Comparison of ENCODE assay signal across 8 cellular contexts in the genomic region with DNA sequence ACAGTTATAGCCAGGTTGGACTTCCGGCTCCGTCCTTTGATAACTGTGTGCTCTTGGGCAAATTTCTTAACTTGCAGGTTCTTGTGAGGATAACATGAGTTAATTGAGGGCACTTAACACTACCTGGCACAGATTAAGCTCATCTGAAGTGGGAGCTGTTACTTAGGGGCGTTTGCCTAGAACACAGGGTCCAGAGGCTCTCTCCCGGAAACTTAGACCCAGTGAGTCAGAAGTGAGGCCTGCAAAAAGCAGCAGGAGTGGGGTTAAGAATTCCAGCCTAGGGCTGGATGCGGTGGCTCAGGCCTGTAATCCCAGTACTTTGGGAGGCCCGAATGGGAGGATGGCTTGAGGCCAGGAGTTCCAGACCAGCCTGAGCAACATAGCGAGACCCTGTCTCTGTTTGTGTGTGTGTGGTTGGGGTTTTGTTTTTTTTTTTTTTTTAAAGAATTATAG. TPM values are rescaled to one million over a fixed set of nuclear protein-coding genes. Genes with fewer than 3 reads are reported as not detected.
A peak's percentile ranks its signal among the peaks of the same experiment; 100 is the strongest.
DNase-seq lines count a peak whose midpoint lies in the region; ATAC-seq and TF ChIP-seq lines count a peak whose summit lies in the region.

No MANE protein-coding gene starts in this region.

- H3K4me1 ChIP-seq in lower lobe of right lung (peaks cover 93% of the 10 kb centered on the region), urinary bladder (ENCODE audit: insufficient read depth) (peaks cover 5% of the 10 kb centered on the region)

- DNase-seq in activated naive CD4-positive, alpha-beta T cell treated with anti-CD3 and anti-CD28 coated beads, Interleukin-2, amount 10 ng/mL, durations not matched to agents 7 days and 5 days, result no peak
- no peak for DNase-seq in activated naive CD4-positive, alpha-beta T cell treated with anti-CD3 and anti-CD28 coated beads, Interleukin-2, amount 50 U/mL, for 16 hours
- peak; percentile 82 for DNase-seq in astrocyte of the hippocampus (ENCODE audit: low read depth, low spot score)
- peak; percentile 62 for DNase-seq in lower lobe of right lung
- DNase-seq in NCI-H2107 (lab: John Stamatoyannopoulos, UW), result no peak

- peaks cover 28% of the 10 kb centered on the region for H3K36me3 ChIP-seq in lower lobe of right lung
- no peaks in the 10 kb centered on the region for H3K36me3 ChIP-seq in urinary bladder (ENCODE audit: insufficient read depth)

- H3K4me3 ChIP-seq in lower lobe of right lung (peak overlapping the region; percentile 79), urinary bladder (ENCODE audit: low read depth, low read length) (peak overlapping the region; percentile 67)

- ATAC-seq in lower lobe of right lung (peak; percentile 69 to 70), GM19455 (IDR thresholded peaks at IDR 0.05; ENCODE audit: unreplicated experiment) (no peak), GM18498 (IDR thresholded peaks at IDR 0.05; ENCODE audit: unreplicated experiment) (no peak)

- H3K27me3 ChIP-seq in lower lobe of right lung (ENCODE audit: low read depth), result no peaks in the 10 kb centered on the region

- TF ChIP-seq CTCF in lower lobe of right lung (IDR thresholded peaks at IDR 0.05), result no peak

- no peaks in the 10 kb centered on the region for H3K27me3 Mint-ChIP-seq in activated naive CD4-positive, alpha-beta T cell treated with anti-CD3 and anti-CD28 coated beads, Interleukin-2, amount 10 ng/mL, durations not matched to agents 7 days and 5 days

- CTCF ChIA-PET in activated naive CD4-positive, alpha-beta T cell treated with anti-CD3 and anti-CD28 coated beads, Interleukin-2, amount 10 ng/mL, durations not matched to agents 7 days and 5 days (lab: Charles Lee), result interaction anchor here (7.8 to 9.2 kb wide), 2 partner anchors 14 to 27 kb away, joined by 59 to 103 read pairs; partner anchors contain the start of gene MAZ

- intact Hi-C loops in lower lobe of right lung (cut with DNase I), result no loop called here

- peaks cover 86% of the 10 kb centered on the region for H3K4me1 Mint-ChIP-seq in activated naive CD4-positive, alpha-beta T cell treated with anti-CD3 and anti-CD28 coated beads, Interleukin-2, amount 10 ng/mL, durations not matched to agents 7 days and 5 days

- peaks cover 47% of the 10 kb centered on the region for H3K36me3 Mint-ChIP-seq in activated naive CD4-positive, alpha-beta T cell treated with anti-CD3 and anti-CD28 coated beads, Interleukin-2, amount 10 ng/mL, durations not matched to agents 7 days and 5 days

- H3K4me3 Mint-ChIP-seq in activated naive CD4-positive, alpha-beta T cell treated with anti-CD3 and anti-CD28 coated beads, Interleukin-2, amount 10 ng/mL, durations not matched to agents 7 days and 5 days, result peak overlapping the region; percentile 92

- 43% methylated on average over 7 of the region's 7 CpGs for whole genome bisulfite sequencing in urinary bladder

- no peaks in the 10 kb centered on the region for H3K9me3 ChIP-seq in lower lobe of right lung

- peak overlapping the region; percentile 89 for H3K27ac ChIP-seq in lower lobe of right lung
- peak overlapping the region; percentile 77 for H3K27ac ChIP-seq in urinary bladder (ENCODE audit: low read depth)

- H3K27ac Mint-ChIP-seq in activated naive CD4-positive, alpha-beta T cell treated with anti-CD3 and anti-CD28 coated beads, Interleukin-2, amount 10 ng/mL, durations not matched to agents 7 days and 5 days, result peak overlapping the region; percentile 95

- H3K9me3 Mint-ChIP-seq in activated naive CD4-positive, alpha-beta T cell treated with anti-CD3 and anti-CD28 coated beads, Interleukin-2, amount 10 ng/mL, durations not matched to agents 7 days and 5 days, result no peaks in the 10 kb centered on the region

RNA-seq across cellular contexts. Expression of gene MVP, which starts 1.4 kb away (rescaled TPM):
- total RNA-seq in lower lobe of right lung, result 248 TPM
- 42.7 TPM for total RNA-seq in urinary bladder
- 143 TPM for polyA plus RNA-seq in urinary bladder

RNA-seq across cellular contexts. Expression of gene PAGR1, which starts 5.7 kb away (rescaled TPM):
- total RNA-seq in lower lobe of right lung (18.1 TPM), urinary bladder (14.1 TPM)
- polyA plus RNA-seq in urinary bladder, result 27.1 TPM

RNA-seq across cellular contexts. Expression of gene PRRT2, which starts 9.7 kb away (rescaled TPM):
- total RNA-seq in lower lobe of right lung (3.2 TPM), urinary bladder (7.9 TPM)
- polyA plus RNA-seq in urinary bladder, result 8.2 TPM

RNA-seq across cellular contexts. Expression of gene MAZ, which starts 15.4 kb away (rescaled TPM):
- total RNA-seq in lower lobe of right lung (169 TPM), urinary bladder (136 TPM)
- polyA plus RNA-seq in urinary bladder, result 171 TPM

RNA-seq across cellular contexts. Expression of gene KIF22, which starts 31.1 kb away (rescaled TPM):
- 21.8 TPM for total RNA-seq in lower lobe of right lung
- total RNA-seq in urinary bladder, result 37.0 TPM
- polyA plus RNA-seq in urinary bladder, result 27.0 TPM

Comparison
In these comparisons a context has a peak if more than half of its experiments do, and no peak if none do; other contexts are left out.
1. DNase-seq: peak in astrocyte of the hippocampus (single experiment) and lower lobe of right lung (single experiment); none in activated naive CD4-positive, alpha-beta T cell treated with anti-CD3 and anti-CD28 coated beads, Interleukin-2, amount 10 ng/mL, durations not matched to agents 7 days and 5 days (single experiment), activated naive CD4-positive, alpha-beta T cell treated with anti-CD3 and anti-CD28 coated beads, Interleukin-2, amount 50 U/mL, for 16 hours (single experiment) and NCI-H2107 (single experiment).
2. ATAC-seq: peak in lower lobe of right lung (2 of 2); none in GM19455 (single experiment) and GM18498 (single experiment).